In the genomic region with DNA sequence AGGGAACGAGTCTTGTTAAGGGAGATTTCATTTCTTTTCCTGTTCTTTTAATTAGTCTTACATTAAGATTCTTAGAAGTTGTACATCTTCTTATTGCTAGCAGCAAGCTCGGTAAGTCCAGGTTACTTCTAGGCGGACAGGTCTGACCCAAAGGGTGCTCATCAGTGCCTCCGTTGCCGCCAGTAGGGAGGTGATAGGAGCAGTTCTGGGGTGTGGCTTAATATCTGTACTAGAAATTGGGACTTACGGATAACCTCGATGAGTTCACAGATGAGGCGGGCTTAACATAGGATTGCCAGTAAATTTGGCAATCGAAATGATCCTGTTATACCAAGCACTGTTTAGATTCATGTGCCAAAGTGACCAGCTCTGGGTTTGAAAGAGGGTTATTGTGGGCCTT, we compare ENCODE assay signal across 21 cellular contexts.
A peak's percentile ranks its signal among the peaks of the same experiment; 100 is the strongest.
DNase-seq lines count a peak whose midpoint lies in the region; ATAC-seq and TF ChIP-seq lines count a peak whose summit lies in the region.
"Had no signal": no experiment of that assay in that cellular context is flagged by ENCODE, and none has a peak within 500 bp of the region (broad histone marks: within the 10 kb centered on the region; RNA-seq: fewer than 3 reads in every experiment).

No MANE protein-coding gene starts in this region.

- H3K27ac ChIP-seq in right cardiac atrium (ENCODE audit: low read length) (no peak overlapping the region), hepatocyte (peak overlapping the region; percentile 52), psoas muscle (peak overlapping the region; percentile 93)
- H3K27ac ChIP-seq: BLaER1, breast epithelium had no signal

- no peaks in the 10 kb centered on the region for H3K4me1 Mint-ChIP-seq in natural killer cell treated with Interleukin-12 subunit alpha and Interleukin-12 subunit beta and Interleukin-15 and Interleukin-18, amount 100 ng/mL, for 72 hours (ENCODE audit: low read depth in 2 of 2)
- H3K4me1 Mint-ChIP-seq: activated CD4-positive, alpha-beta T cell treated with anti-CD3 and anti-CD28 coated beads, Interleukin-2, amount 10 ng/mL, durations not matched to agents 24 days and 14 days; stimulated activated naive CD8-positive, alpha-beta T cell treated with anti-CD3 and anti-CD28 coated beads, Interleukin-15, amount 100 ng/mL, for 72 hours; T-helper 17 cell had no signal

- peaks cover 15% of the 10 kb centered on the region for H4K20me1 ChIP-seq in hepatocyte (ENCODE audit: insufficient read depth, poor library complexity, severe bottlenecking)

- H3K4me2 ChIP-seq in hepatocyte, result no peak overlapping the region
- H3K4me2 ChIP-seq: BLaER1 had no signal

- H3K27me3 Mint-ChIP-seq in natural killer cell treated with Interleukin-12 subunit alpha and Interleukin-12 subunit beta and Interleukin-15 and Interleukin-18, amount 100 ng/mL, for 72 hours, result no peaks in the 10 kb centered on the region
- H3K27me3 Mint-ChIP-seq: activated CD4-positive, alpha-beta T cell treated with anti-CD3 and anti-CD28 coated beads, Interleukin-2, amount 10 ng/mL, durations not matched to agents 24 days and 14 days; effector memory CD8-positive, alpha-beta T cell; stimulated activated naive CD8-positive, alpha-beta T cell treated with anti-CD3 and anti-CD28 coated beads, Interleukin-15, amount 100 ng/mL, for 72 hours; T-helper 17 cell had no signal

- DNase-seq in right cardiac atrium (no peak), Right ventricle myocardium inferior (ENCODE audit: missing footprints) (no peak), hepatocyte (ENCODE audit: low spot score) (no peak), psoas muscle (no peak), H7 (no peak), retina (no peak), T-helper 9 cell (no peak)
- DNase-seq in natural killer cell treated with Interleukin-12 subunit alpha and Interleukin-12 subunit beta and Interleukin-15 and Interleukin-18, amount 100 ng/mL, for 72 hours (ENCODE audit: low spot score), result no peak
- DNase-seq: activated CD4-positive, alpha-beta T cell treated with anti-CD3 and anti-CD28 coated beads, Interleukin-2, amount 10 ng/mL, durations not matched to agents 24 days and 14 days; activated T-cell treated with anti-CD3 and anti-CD28 coated beads, Interleukin-2, amount 50 U/mL, for 4 hours; colonic mucosa; effector memory CD8-positive, alpha-beta T cell; kidney; NCI-H1048; NCI-H1694 treated with DMSO at 0.1 percent for 48 hours; NCI-H526 treated with DMSO at 0.1 percent for 48 hours; stimulated activated naive CD8-positive, alpha-beta T cell treated with anti-CD3 and anti-CD28 coated beads, Interleukin-15, amount 100 ng/mL, for 72 hours; T-helper 17 cell; uterus had no signal

- no peak overlapping the region for H3K4me3 Mint-ChIP-seq in natural killer cell treated with Interleukin-12 subunit alpha and Interleukin-12 subunit beta and Interleukin-15 and Interleukin-18, amount 100 ng/mL, for 72 hours
- H3K4me3 Mint-ChIP-seq: activated CD4-positive, alpha-beta T cell treated with anti-CD3 and anti-CD28 coated beads, Interleukin-2, amount 10 ng/mL, durations not matched to agents 24 days and 14 days; activated T-cell treated with anti-CD3 and anti-CD28 coated beads, Interleukin-2, amount 50 U/mL, for 4 hours; effector memory CD8-positive, alpha-beta T cell; stimulated activated naive CD8-positive, alpha-beta T cell treated with anti-CD3 and anti-CD28 coated beads, Interleukin-15, amount 100 ng/mL, for 72 hours; T-helper 17 cell had no signal

- H3K4me3 ChIP-seq in right cardiac atrium (ENCODE audit: low read length) (no peak overlapping the region), hepatocyte (no peak overlapping the region), psoas muscle (no peak overlapping the region), H7 (ENCODE audit: insufficient read depth, low read depth, low read length) (no peak overlapping the region)
- H3K4me3 ChIP-seq: BLaER1, breast epithelium, colonic mucosa, uterus had no signal

- ATAC-seq in right cardiac atrium (peak; percentile 8 to 24), Right ventricle myocardium inferior (no peak), psoas muscle (peak in 2 of 4 donors; percentile 17 to 31)
- no peak for ATAC-seq in natural killer cell treated with Interleukin-12 subunit alpha and Interleukin-12 subunit beta and Interleukin-15 and Interleukin-18, amount 100 ng/mL, for 72 hours
- ATAC-seq: activated T-cell treated with anti-CD3 and anti-CD28 coated beads, Interleukin-2, amount 50 U/mL, for 4 hours; effector memory CD8-positive, alpha-beta T cell; stimulated activated naive CD8-positive, alpha-beta T cell treated with anti-CD3 and anti-CD28 coated beads, Interleukin-15, amount 100 ng/mL, for 72 hours; T-helper 17 cell had no signal

- no peaks in the 10 kb centered on the region for H3K9me3 Mint-ChIP-seq in natural killer cell treated with Interleukin-12 subunit alpha and Interleukin-12 subunit beta and Interleukin-15 and Interleukin-18, amount 100 ng/mL, for 72 hours
- H3K9me3 Mint-ChIP-seq: activated CD4-positive, alpha-beta T cell treated with anti-CD3 and anti-CD28 coated beads, Interleukin-2, amount 10 ng/mL, durations not matched to agents 24 days and 14 days; activated T-cell treated with anti-CD3 and anti-CD28 coated beads, Interleukin-2, amount 50 U/mL, for 4 hours; effector memory CD8-positive, alpha-beta T cell; stimulated activated naive CD8-positive, alpha-beta T cell treated with anti-CD3 and anti-CD28 coated beads, Interleukin-15, amount 100 ng/mL, for 72 hours had no signal

- no peak for TF ChIP-seq CTCF in hepatocyte (IDR thresholded peaks at IDR 0.05; ENCODE audit: poor library complexity)
- TF ChIP-seq CTCF in psoas muscle (IDR thresholded peaks at IDR 0.05), result no peak

- H3K27ac Mint-ChIP-seq in natural killer cell treated with Interleukin-12 subunit alpha and Interleukin-12 subunit beta and Interleukin-15 and Interleukin-18, amount 100 ng/mL, for 72 hours, result no peak overlapping the region
- H3K27ac Mint-ChIP-seq: activated CD4-positive, alpha-beta T cell treated with anti-CD3 and anti-CD28 coated beads, Interleukin-2, amount 10 ng/mL, durations not matched to agents 24 days and 14 days; effector memory CD8-positive, alpha-beta T cell; stimulated activated naive CD8-positive, alpha-beta T cell treated with anti-CD3 and anti-CD28 coated beads, Interleukin-15, amount 100 ng/mL, for 72 hours; T-helper 17 cell had no signal

- H3K27me3 ChIP-seq in right cardiac atrium (ENCODE audit: control insufficient read depth, insufficient read depth), result no peaks in the 10 kb centered on the region
- no peaks in the 10 kb centered on the region for H3K27me3 ChIP-seq in hepatocyte
- H3K27me3 ChIP-seq in psoas muscle (ENCODE audit: insufficient read depth in 3 of 3, low read length in 2 of 3), result no peaks in the 10 kb centered on the region
- H3K27me3 ChIP-seq in H7 (ENCODE audit: control insufficient read depth, insufficient read depth, low read length), result no peaks in the 10 kb centered on the region
- H3K27me3 ChIP-seq: BLaER1, breast epithelium, colonic mucosa, uterus had no signal

- H2AFZ ChIP-seq in hepatocyte, result no peak overlapping the region

- H3K4me1 ChIP-seq in right cardiac atrium (ENCODE audit: control insufficient read depth, insufficient read depth, low read length) (peaks cover 11% of the 10 kb centered on the region), hepatocyte (ENCODE audit: insufficient read depth) (peaks cover 47% of the 10 kb centered on the region), psoas muscle (peaks cover 58% of the 10 kb centered on the region)
- H3K4me1 ChIP-seq: BLaER1, breast epithelium had no signal

- H3K9me3 ChIP-seq in right cardiac atrium (ENCODE audit: control insufficient read depth, low read length) (no peaks in the 10 kb centered on the region), hepatocyte (ENCODE audit: low read depth) (no peaks in the 10 kb centered on the region), psoas muscle (no peaks in the 10 kb centered on the region)
- H3K9me3 ChIP-seq: BLaER1, breast epithelium, colonic mucosa, uterus had no signal

- H3K79me2 ChIP-seq in hepatocyte, result peaks cover 97% of the 10 kb centered on the region

- H3K36me3 Mint-ChIP-seq in natural killer cell treated with Interleukin-12 subunit alpha and Interleukin-12 subunit beta and Interleukin-15 and Interleukin-18, amount 100 ng/mL, for 72 hours, result no peaks in the 10 kb centered on the region

- WGBS in right cardiac atrium, result 88% methylated on average over 9 of the region's 9 CpGs
- WGBS in hepatocyte (ENCODE audit: low lambda C conversion rate, missing lambda C conversion rate), result 94% methylated on average over 9 of the region's 9 CpGs
- 59 to 83% (median 70%) methylated on average over 9 of the region's 9 CpGs for WGBS in psoas muscle, 3 donors

- H3K36me3 ChIP-seq in hepatocyte (replicated peaks; ENCODE audit: insufficient read depth, low read depth) (no peaks in the 10 kb centered on the region), psoas muscle (ENCODE audit: insufficient read depth in 1 of 2, low read depth in 1 of 2) (peaks cover 0 to 6% of the 10 kb centered on the region in 2 donors), H7 (replicated peaks; ENCODE audit: control insufficient read depth, insufficient read depth, low read length) (no peaks in the 10 kb centered on the region)
- H3K36me3 ChIP-seq: breast epithelium, colonic mucosa, uterus had no signal

- intact Hi-C loops in right cardiac atrium (cut with DNase I), result no loop called here
- intact Hi-C loops in Right ventricle myocardium inferior (cut with DNase I), result no loop called here
- intact Hi-C loops in psoas muscle (cut with DNase I), result no loop called here

- no peaks in the 10 kb centered on the region for H3K9me2 ChIP-seq in hepatocyte (replicated peaks; ENCODE audit: insufficient read depth)

Comparison
In these comparisons a context has a peak if more than half of its experiments do, and no peak if none do; other contexts are left out.
1. ATAC-seq: peak in right cardiac atrium (2 of 2); none in Right ventricle myocardium inferior (single experiment) and natural killer cell treated with Interleukin-12 subunit alpha and Interleukin-12 subunit beta and Interleukin-15 and Interleukin-18, amount 100 ng/mL, for 72 hours (0 of 2).